1 cellular context compared by ENCODE assay signal in genomic region chr12:6542209-6543009, GRCh38.
TF ChIP-seq lines count a peak whose summit lies in the region.

No MANE protein-coding gene starts in this region.

TF ChIP-seq in SK-N-SH treated with all-trans-retinoic acid at 6 μM for 48 hours, 23 proteins besides CTCF, POLR2A, EP300 and RAD21 (continued from another document):
- no peak for TF ChIP-seq BACH2 (CRISPR knock-in tag; IDR thresholded peaks at IDR 0.05; ENCODE audit: borderline replicate concordance)
- no peak for TF ChIP-seq TSHZ2 (CRISPR knock-in tag; IDR thresholded peaks at IDR 0.05)
- TF ChIP-seq TCF4 (CRISPR knock-in tag; IDR thresholded peaks at IDR 0.05; ENCODE audit: borderline replicate concordance), result no peak
- no peak for TF ChIP-seq TOX (CRISPR knock-in tag; IDR thresholded peaks at IDR 0.05; ENCODE audit: borderline replicate concordance)
- no peak for TF ChIP-seq ZFP3 (CRISPR knock-in tag; IDR thresholded peaks at IDR 0.05)
- no peak for TF ChIP-seq ZNF565 (CRISPR knock-in tag; conservative IDR thresholded peaks at IDR 0.05; ENCODE audit: low read depth)
- no peak for TF ChIP-seq CSDC2 (CRISPR knock-in tag; IDR thresholded peaks at IDR 0.05)
- no peak for TF ChIP-seq ARNTL (CRISPR knock-in tag; IDR thresholded peaks at IDR 0.05; ENCODE audit: borderline replicate concordance, low read depth)
- TF ChIP-seq RARB (CRISPR knock-in tag; IDR thresholded peaks at IDR 0.05), result no peak
- no peak for TF ChIP-seq ZNF8 (CRISPR knock-in tag; IDR thresholded peaks at IDR 0.05)
- no peak for TF ChIP-seq CSRNP3 (CRISPR knock-in tag; IDR thresholded peaks at IDR 0.05)
- no peak for TF ChIP-seq PATZ1 (CRISPR knock-in tag; IDR thresholded peaks at IDR 0.05; ENCODE audit: borderline replicate concordance)
